ENCODE assay signal across 8 cellular contexts in genomic region chr2:88016948-88017779, GRCh38. TPM values are rescaled to one million over a fixed set of nuclear protein-coding genes. Genes with fewer than 3 reads are reported as not detected.
DNase-seq lines count a peak whose midpoint lies in the region; ATAC-seq and TF ChIP-seq lines count a peak whose summit lies in the region.

No MANE protein-coding gene starts in this region.

- H3K9ac ChIP-seq in neuronal stem cell (ENCODE audit: low read depth, low read length, poor library complexity), result peak overlapping the region; percentile 90

- TF ChIP-seq CTCF in WERI-Rb-1 (IDR thresholded peaks at IDR 0.05; ENCODE audit: low read depth, low read length) (no peak), fibroblast of pulmonary artery (IDR thresholded peaks at IDR 0.05; ENCODE audit: low read length, missing control alignments) (no peak)

- WGBS in neuronal stem cell (ENCODE audit: extremely low coverage in 2 of 2, insufficient read length in 2 of 2, insufficient replicate concordance in 1 of 2), 2 donors, result no CpG with 5 or more reads among the region's 47 CpGs

- H3K4me2 ChIP-seq in neuronal stem cell (ENCODE audit: insufficient read depth, low read length, poor library complexity, severe bottlenecking), result peak overlapping the region; percentile 78

- H2AK5ac ChIP-seq in neuronal stem cell (ENCODE audit: low read depth, low read length), result no peak overlapping the region

- H2BK5ac ChIP-seq in neuronal stem cell (ENCODE audit: low read length), result no peak overlapping the region

- H4K91ac ChIP-seq in neuronal stem cell (ENCODE audit: low read depth, low read length, poor library complexity), result no peak overlapping the region

- H3K27me3 ChIP-seq in WERI-Rb-1 (ENCODE audit: insufficient read depth, low read depth, severe bottlenecking) (no peaks in the 10 kb centered on the region), neuronal stem cell (ENCODE audit: control insufficient read depth in 3 of 3, insufficient read depth in 3 of 3, low read depth in 1 of 3, low read length in 3 of 3) (no peaks in the 10 kb centered on the region)

- H3K79me1 ChIP-seq in neuronal stem cell (ENCODE audit: low read depth, low read length), result no peaks in the 10 kb centered on the region

- H3K36me3 ChIP-seq in WERI-Rb-1, result no peaks in the 10 kb centered on the region
- no peaks in the 10 kb centered on the region for H3K36me3 ChIP-seq in neuronal stem cell (replicated peaks in 1 of 2; ENCODE audit: control insufficient read depth in 2 of 2, insufficient read depth in 2 of 2, low read length in 2 of 2)

- H3K23ac ChIP-seq in neuronal stem cell (ENCODE audit: low read depth, low read length, poor library complexity), result peak overlapping the region; percentile 88

- peak; percentile 64 for ATAC-seq in HG02798 (IDR thresholded peaks at IDR 0.05; ENCODE audit: poor library complexity, unreplicated experiment)

- no peak overlapping the region for H3K14ac ChIP-seq in neuronal stem cell (ENCODE audit: low read length)

- H3K4me1 ChIP-seq in neuronal stem cell (ENCODE audit: control insufficient read depth in 2 of 2, insufficient read depth in 1 of 2, low read depth in 1 of 2, low read length in 2 of 2), result peaks cover 4 to 18% of the 10 kb centered on the region in 2 donors

- peak overlapping the region; percentile 63 for H2BK120ac ChIP-seq in neuronal stem cell (ENCODE audit: low read depth, low read length)

- H2BK12ac ChIP-seq in neuronal stem cell (ENCODE audit: low read length), result no peak overlapping the region

- peak overlapping the region; percentile 94 for H3K27ac ChIP-seq in WERI-Rb-1
- no peak overlapping the region for H3K27ac ChIP-seq in neuronal stem cell (replicated peaks; ENCODE audit: low read length)

- peak; percentile 22 for DNase-seq in stimulated activated CD4-positive, alpha-beta T cell treated with anti-CD3 and anti-CD28 coated beads, Interleukin-2, amount 100 ng/mL, for 4 hours (ENCODE audit: low read depth)
- no peak for DNase-seq in stimulated activated CD4-positive, alpha-beta T cell treated with anti-CD3 and anti-CD28 coated beads, Interleukin-4, amount 100 ng/mL, for 4 hours
- DNase-seq in NCI-H1436 (lab: John Stamatoyannopoulos, UW), result peak; percentile 63
- DNase-seq in WERI-Rb-1, result peak; percentile 47
- DNase-seq in fibroblast of pulmonary artery (ENCODE audit: low read depth), result no peak
- DNase-seq in neuronal stem cell (ENCODE audit: low spot score), result peak; percentile 65
- DNase-seq in GM19240 (ENCODE audit: insufficient read length, low spot score), result no peak

- H3K9me3 ChIP-seq in WERI-Rb-1 (ENCODE audit: severe bottlenecking) (peaks cover 5% of the 10 kb centered on the region), neuronal stem cell (replicated peaks in 1 of 2; ENCODE audit: control insufficient read depth in 2 of 2, insufficient read depth in 1 of 2, low read depth in 1 of 2, low read length in 2 of 2) (no peaks in the 10 kb centered on the region)

- peak overlapping the region; percentile 95 for H2BK15ac ChIP-seq in neuronal stem cell (ENCODE audit: low read length)

- no peak overlapping the region for H4K8ac ChIP-seq in neuronal stem cell (ENCODE audit: low read depth, low read length)

- peak overlapping the region; percentile 86 for H2AFZ ChIP-seq in neuronal stem cell (ENCODE audit: low read length)

- no peak overlapping the region for H3K4ac ChIP-seq in neuronal stem cell (ENCODE audit: low read length)

- peak overlapping the region; percentile 97 for H3K18ac ChIP-seq in neuronal stem cell (ENCODE audit: low read length)

- H3K4me3 ChIP-seq in WERI-Rb-1 (ENCODE audit: low read depth, low read length) (peak overlapping the region; percentile 64), fibroblast of pulmonary artery (replicated peaks; ENCODE audit: low read depth, low read length) (peak overlapping the region; percentile 77), neuronal stem cell (ENCODE audit: low read length in 2 of 2) (peak overlapping the region; percentile 59 to 81)

RNA-seq across cellular contexts. Expression of gene RNU2-63P, which starts 0.8 kb away (rescaled TPM):
- polyA plus RNA-seq in neuronal stem cell (2013, experiment 1 of 2), result not detected
- not detected for polyA plus RNA-seq in neuronal stem cell (2013, experiment 2 of 2)

RNA-seq across cellular contexts. Expression of gene KRCC1, which starts 38.4 kb away (rescaled TPM):
- polyA plus RNA-seq in neuronal stem cell (2013, experiment 1 of 2), result 24.2 TPM
- polyA plus RNA-seq in neuronal stem cell (2013, experiment 2 of 2), result 25.1 TPM

RNA-seq across cellular contexts. Expression of gene SMYD1, which starts 50.5 kb away (rescaled TPM):
- polyA plus RNA-seq in neuronal stem cell (2013, experiment 1 of 2), result 0.01 TPM
- 0.03 TPM for polyA plus RNA-seq in neuronal stem cell (2013, experiment 2 of 2)

Comparison
In these comparisons a context has a peak if more than half of its experiments do, and no peak if none do; other contexts are left out.
1. DNase-seq: peak in stimulated activated CD4-positive, alpha-beta T cell treated with anti-CD3 and anti-CD28 coated beads, Interleukin-2, amount 100 ng/mL, for 4 hours (single experiment), NCI-H1436 (single experiment), WERI-Rb-1 (single experiment) and neuronal stem cell (single experiment); none in stimulated activated CD4-positive, alpha-beta T cell treated with anti-CD3 and anti-CD28 coated beads, Interleukin-4, amount 100 ng/mL, for 4 hours (0 of 2), fibroblast of pulmonary artery (single experiment) and GM19240 (single experiment).
2. Peak in every context shown above with its lines, with median percentiles within 50 percentile points of each other: H3K4me3 ChIP-seq.